18 cellular contexts compared by ENCODE assay signal in the genomic region with DNA sequence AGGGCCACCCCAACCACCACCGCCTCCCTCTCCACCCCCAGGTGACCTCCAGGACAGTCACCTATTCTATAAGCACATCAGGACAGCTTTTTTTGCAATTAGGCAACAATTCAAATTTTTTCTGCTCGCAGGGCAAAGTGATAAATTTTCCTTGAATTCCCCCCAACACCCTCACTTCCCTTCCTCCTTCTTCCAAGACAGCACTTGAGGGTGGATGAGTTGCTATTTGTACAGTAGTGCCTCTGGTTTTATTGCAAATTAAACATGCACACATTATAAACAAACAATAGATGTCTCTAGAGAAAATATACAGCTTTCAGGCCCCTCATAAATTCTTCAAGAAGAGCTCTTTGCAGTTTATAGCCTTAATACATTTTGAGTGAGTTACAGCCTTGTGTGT.
"Had no signal": no experiment of that assay in that cellular context is flagged by ENCODE, and none has a peak within 500 bp of the region (broad histone marks: within the 10 kb centered on the region; RNA-seq: fewer than 3 reads in every experiment).

No MANE protein-coding gene starts in this region.

- ATAC-seq: Panc1, Right ventricle myocardium inferior, SK-N-SH treated with all-trans-retinoic acid at 6 μM for 48 hours had no signal

- H3K4me1 ChIP-seq: SJCRH30 had no signal

- H3K36me3 ChIP-seq: SJCRH30 had no signal

- DNase-seq: Karpas-422, KBM-7, MM.1S, NCI-H1092 treated with DMSO at 0.1 percent for 48 hours, NCI-H1436, NCI-H187, NCI-H2029, NCI-H2081 treated with DMSO at 0.1 percent for 48 hours, NCI-H2227 treated with DMSO at 0.1 percent for 48 hours, NCI-H524, NCI-H526 treated with DMSO at 0.1 percent for 48 hours, NCI-H774, SHP77 treated with DMSO at 0.1 percent for 48 hours, SJCRH30, T-helper 1 cell had no signal

- H3K4me3 ChIP-seq: SJCRH30 had no signal

- H3K27me3 ChIP-seq: SJCRH30 had no signal

- H3K27ac ChIP-seq: SJCRH30 had no signal
